ENCODE assay signal across 8 cellular contexts in the genomic region with DNA sequence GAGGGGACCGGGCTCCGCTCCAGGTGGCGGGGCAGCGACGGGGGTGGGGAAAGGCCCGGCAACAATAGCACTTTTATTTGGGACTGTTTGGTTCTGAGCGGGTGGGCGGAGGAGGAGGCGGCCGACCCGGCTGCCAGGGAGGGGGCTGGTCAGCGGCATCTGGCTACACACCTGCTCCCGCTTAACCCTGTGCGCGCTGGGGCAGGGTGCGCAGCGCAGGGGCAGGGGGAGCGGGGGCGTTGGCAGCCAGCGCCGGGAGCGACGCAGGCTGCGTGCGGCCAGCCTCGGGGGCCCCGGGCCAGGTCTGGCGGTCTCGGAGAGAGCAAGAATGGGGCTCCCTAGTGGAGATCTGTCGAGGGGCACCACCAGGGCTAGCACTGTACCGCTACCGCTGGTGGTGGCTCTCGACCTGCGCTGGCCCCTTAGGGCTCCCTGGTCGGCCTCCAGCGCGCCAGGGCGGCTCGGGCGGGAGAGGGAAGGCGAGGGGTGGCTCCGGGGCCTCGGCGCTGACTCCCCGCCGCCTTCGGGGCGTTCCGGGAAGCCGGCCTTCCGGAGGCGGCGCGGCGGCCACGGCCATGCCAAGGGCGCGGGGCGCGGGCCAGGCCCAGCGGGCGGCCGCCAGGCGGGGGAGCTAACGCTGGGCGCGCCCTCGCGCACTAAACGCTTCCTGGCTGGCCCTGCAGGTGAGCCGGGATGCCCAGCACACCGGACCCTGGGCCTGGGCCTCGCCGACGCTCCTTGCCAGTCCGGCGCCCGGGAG.
DNase-seq lines count a peak whose midpoint lies in the region; ATAC-seq and FAIRE-seq lines count a peak whose summit lies in the region.

No MANE protein-coding gene starts in this region.

- H3K27ac ChIP-seq in esophagus (ENCODE audit: low read depth in 2 of 2, low read length in 1 of 2): peak overlapping the region in 1 of 2 donors; percentile 25

- POLR2A ChIA-PET in naive thymus-derived CD8-positive, alpha-beta T cell (lab: Charles Lee): interaction anchor here (1.0 kb wide), 1 partner anchor 119 kb away, joined by 3 read pairs; the partner anchor contains the start of gene FOXP4

- peaks cover 8 to 15% (median 12%) of the 10 kb centered on the region in 4 donors for H3K4me1 Mint-ChIP-seq in naive thymus-derived CD8-positive, alpha-beta T cell

- peak; percentile 23 for FAIRE-seq in urothelium cell line (lab: Jason Lieb, UNC)

- H3K9me3 ChIP-seq in esophagus (ENCODE audit: control insufficient read depth in 2 of 2, insufficient read depth in 1 of 2, low read depth in 1 of 2, low read length in 1 of 2): no peaks in the 10 kb centered on the region

- no peaks in the 10 kb centered on the region for H3K9me3 Mint-ChIP-seq in naive thymus-derived CD8-positive, alpha-beta T cell

- H3K27ac Mint-ChIP-seq in naive thymus-derived CD8-positive, alpha-beta T cell: no peak overlapping the region

- peak overlapping the region in 3 of 10 donors; percentile 31 to 57 (median 57) for H3K4me3 Mint-ChIP-seq in naive thymus-derived CD8-positive, alpha-beta T cell

- no peaks in the 10 kb centered on the region for H3K36me3 Mint-ChIP-seq in naive thymus-derived CD8-positive, alpha-beta T cell

- WGBS in esophagus, 2 donors: 1% methylated on average over 48 to 78 of the region's 78 CpGs

- ATAC-seq in naive thymus-derived CD8-positive, alpha-beta T cell: peak; percentile 37 to 65

- H3K4me1 ChIP-seq in esophagus (ENCODE audit: control insufficient read depth in 2 of 2, insufficient read depth in 2 of 2, low read length in 1 of 2): peaks cover 0 to 8% of the 10 kb centered on the region in 2 donors

- DNase-seq in AG20443 (ENCODE audit: low spot score): peak; percentile 56
- DNase-seq in H7: peak; percentile 93
- DNase-seq in SW480 (ENCODE audit: low spot score): peak; percentile 74
- no peak for DNase-seq in naive thymus-derived CD8-positive, alpha-beta T cell
- DNase-seq in urothelium cell line (ENCODE audit: low spot score): peak; percentile 75
- DNase-seq in activated CD4-positive, CD25-positive, alpha-beta regulatory T cell (lab: John Stamatoyannopoulos, UW): no peak
- DNase-seq in G401 (ENCODE audit: low spot score): no peak

- in situ Hi-C loops in G401 (cut with HindIII; ENCODE audit: low sequenced_read_pairs): no loop called here

- peak overlapping the region; percentile 54 for H3K4me3 ChIP-seq in H7 (ENCODE audit: insufficient read depth, low read depth, low read length)
- H3K4me3 ChIP-seq in esophagus (ENCODE audit: low read depth in 1 of 2, low read length in 2 of 2): peak overlapping the region; percentile 41 to 43

- H3K27me3 Mint-ChIP-seq in naive thymus-derived CD8-positive, alpha-beta T cell: peaks cover 20 to 42% (median 31%) of the 10 kb centered on the region in 5 donors

- H3K36me3 ChIP-seq in H7 (replicated peaks; ENCODE audit: control insufficient read depth, insufficient read depth, low read length): no peaks in the 10 kb centered on the region
- H3K36me3 ChIP-seq in esophagus (ENCODE audit: control insufficient read depth in 2 of 2, insufficient read depth in 2 of 2, low read length in 1 of 2): no peaks in the 10 kb centered on the region

- peaks cover 63% of the 10 kb centered on the region for H3K27me3 ChIP-seq in H7 (ENCODE audit: control insufficient read depth, insufficient read depth, low read length)
- no peaks in the 10 kb centered on the region for H3K27me3 ChIP-seq in esophagus (ENCODE audit: control insufficient read depth in 1 of 2, insufficient read depth in 2 of 2, low read length in 2 of 2)

Comparison
In these comparisons a context has a peak if more than half of its experiments do, and no peak if none do; other contexts are left out.
1. DNase-seq: peak in AG20443 (single experiment), H7 (single experiment), SW480 (single experiment) and urothelium cell line (single experiment); none in naive thymus-derived CD8-positive, alpha-beta T cell (0 of 10), activated CD4-positive, CD25-positive, alpha-beta regulatory T cell (0 of 4) and G401 (single experiment).